In the genomic region with DNA sequence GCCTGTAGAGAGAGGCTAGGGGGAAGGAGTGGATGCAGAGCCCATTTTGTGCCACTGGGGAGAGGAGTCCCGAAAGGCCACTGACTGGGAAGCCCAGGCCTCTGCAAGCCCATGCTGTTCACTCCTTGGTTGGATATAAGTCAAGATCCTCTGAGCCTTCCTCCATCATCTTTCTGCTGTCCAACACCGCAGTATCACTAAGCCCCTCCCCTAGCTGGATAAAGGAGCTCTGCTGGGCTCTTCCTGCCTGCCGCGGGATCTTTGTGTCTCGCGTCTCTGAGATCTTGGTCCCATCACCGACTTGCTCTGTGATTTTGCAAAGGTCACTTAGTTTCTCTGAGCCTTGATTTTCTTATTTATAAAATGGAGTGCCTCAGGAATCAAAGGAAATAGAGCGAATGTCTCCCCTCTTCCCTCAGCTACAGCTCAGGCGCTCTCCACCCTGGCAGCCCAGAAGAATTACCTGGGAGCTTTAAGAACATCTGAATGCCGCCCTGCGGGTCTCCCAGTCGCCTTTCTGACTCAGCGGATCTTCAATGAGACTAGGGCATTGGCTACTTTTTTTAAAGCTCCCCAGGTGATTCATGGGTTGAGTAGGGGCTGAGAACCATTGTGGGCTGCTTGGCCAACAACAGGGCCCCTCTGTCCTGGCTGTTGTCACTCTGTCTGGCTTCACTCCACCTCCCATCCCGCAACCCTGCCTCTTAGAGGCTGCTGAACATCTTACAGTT, we compare ENCODE assay signal across 14 cellular contexts. TPM values are rescaled to one million over a fixed set of nuclear protein-coding genes. Genes with fewer than 3 reads are reported as not detected.
DNase-seq lines count a peak whose midpoint lies in the region; ATAC-seq and TF ChIP-seq lines count a peak whose summit lies in the region.
"Had no signal": no experiment of that assay in that cellular context is flagged by ENCODE, and none has a peak within 500 bp of the region (broad histone marks: within the 10 kb centered on the region; RNA-seq: fewer than 3 reads in every experiment).

No MANE protein-coding gene starts in this region.

- H3K4me3 ChIP-seq in HUES64 (ENCODE audit: low read length) (peak overlapping the region; percentile 47), mesendoderm (ENCODE audit: low read length) (no peak overlapping the region), right lobe of liver (no peak overlapping the region)

- H3K9me3 ChIP-seq in HUES64 (ENCODE audit: insufficient read depth, low read depth, low read length), result no peaks in the 10 kb centered on the region
- H3K9me3 ChIP-seq in right lobe of liver, result no peaks in the 10 kb centered on the region

- peak overlapping the region; percentile 57 for H3K9ac ChIP-seq in HUES64 (ENCODE audit: low read depth, low read length)
- peak overlapping the region; percentile 33 for H3K9ac ChIP-seq in mesendoderm (ENCODE audit: low read length)

- no peak overlapping the region for H2BK120ac ChIP-seq in mesendoderm (ENCODE audit: low read depth, low read length)

- WGBS in HUES64, result 5% methylated on average over 14 of the region's 14 CpGs
- WGBS in mesendoderm (ENCODE audit: extremely low coverage, insufficient coverage, low lambda C conversion rate), result no CpG with 5 or more reads among the region's 14 CpGs
- WGBS in right lobe of liver (ENCODE audit: insufficient coverage, low coverage, low lambda C conversion rate, missing lambda C conversion rate), result 63% methylated on average over 10 of the region's 14 CpGs

- peak overlapping the region; percentile 16 for H3K4me2 ChIP-seq in mesendoderm (ENCODE audit: low read length)

- H3K79me1 ChIP-seq in mesendoderm (ENCODE audit: low read length), result no peaks in the 10 kb centered on the region

- H3K27ac Mint-ChIP-seq in endothelial cell (ENCODE audit: unreplicated experiment), result no peak overlapping the region
- H3K27ac Mint-ChIP-seq in activated naive CD4-positive, alpha-beta T cell treated with anti-CD3 and anti-CD28 coated beads, Interleukin-2, amount 50 U/mL, for 72 hours, result peak overlapping the region in 1 of 2 donors; percentile 50
- H3K27ac Mint-ChIP-seq: activated naive CD4-positive, alpha-beta T cell treated with anti-CD3 and anti-CD28 coated beads for 36 hours; dendritic cell treated with granulocyte-macrophage colony-stimulating factor and Interleukin-4, amounts not matched to agents 40 ng/mL and 50 ng/mL, for 4 days had no signal

- no peak overlapping the region for H3K23ac ChIP-seq in mesendoderm (ENCODE audit: low read length)

- H4K5ac ChIP-seq in mesendoderm (ENCODE audit: low read length), result no peak overlapping the region

- H2AK5ac ChIP-seq in mesendoderm (ENCODE audit: low read length), result no peak overlapping the region

- H2BK15ac ChIP-seq in mesendoderm (replicated peaks; ENCODE audit: low read depth), result no peak overlapping the region

- peak overlapping the region; percentile 36 for H3K56ac ChIP-seq in mesendoderm (ENCODE audit: low read length)

- peak overlapping the region; percentile 66; the same call in 1 of the 2 replicates for H3K27ac ChIP-seq in HUES64 (ENCODE audit: low read depth, low read length)
- no peak overlapping the region for H3K27ac ChIP-seq in mesendoderm (ENCODE audit: low read depth, low read length)
- no peak overlapping the region for H3K27ac ChIP-seq in right lobe of liver

- H3K36me3 ChIP-seq in HUES64 (ENCODE audit: insufficient read depth, low read length), result no peaks in the 10 kb centered on the region
- no peaks in the 10 kb centered on the region for H3K36me3 ChIP-seq in mesendoderm (ENCODE audit: control insufficient read depth, insufficient read depth, low read length)
- H3K36me3 ChIP-seq in right lobe of liver, result no peaks in the 10 kb centered on the region

- no peaks in the 10 kb centered on the region for H3K4me1 Mint-ChIP-seq in endothelial cell (ENCODE audit: unreplicated experiment)

- no peak overlapping the region for H2BK5ac ChIP-seq in mesendoderm (ENCODE audit: low read length)

- no peak overlapping the region for H3K4ac ChIP-seq in mesendoderm (ENCODE audit: low read depth, low read length)

- H3K4me1 ChIP-seq in HUES64 (ENCODE audit: insufficient read depth, low read length) (peaks cover 16% of the 10 kb centered on the region), mesendoderm (ENCODE audit: control insufficient read depth, low read depth, low read length) (peaks cover 7% of the 10 kb centered on the region), right lobe of liver (peaks cover 0 to 38% (median 20%) of the 10 kb centered on the region in 4 donors)

- TF ChIP-seq CTCF in endothelial cell (IDR thresholded peaks at IDR 0.05; ENCODE audit: unreplicated experiment), result no peak
- no peak for TF ChIP-seq CTCF in right lobe of liver (IDR thresholded peaks at IDR 0.05)

- DNase-seq in Daoy (ENCODE audit: low read depth) (peak; percentile 39), endothelial cell (ENCODE audit: low spot score) (peak; percentile 24), mesendoderm (peak; percentile 85), right lobe of liver (no peak), SIG-M5 (lab: John Stamatoyannopoulos, UW) (no peak)
- no peak for DNase-seq in activated naive CD4-positive, alpha-beta T cell treated with anti-CD3 and anti-CD28 coated beads, Interleukin-2, amount 50 U/mL, for 72 hours (ENCODE audit: low spot score in 2 of 2)
- DNase-seq: activated T-cell treated with anti-CD3 and anti-CD28 coated beads for 4 hours had no signal

- H3K9me3 Mint-ChIP-seq in endothelial cell (ENCODE audit: unreplicated experiment), result no peaks in the 10 kb centered on the region
- no peaks in the 10 kb centered on the region for H3K9me3 Mint-ChIP-seq in activated naive CD4-positive, alpha-beta T cell treated with anti-CD3 and anti-CD28 coated beads, Interleukin-2, amount 50 U/mL, for 72 hours
- H3K9me3 Mint-ChIP-seq: activated naive CD4-positive, alpha-beta T cell treated with anti-CD3 and anti-CD28 coated beads for 36 hours; dendritic cell treated with granulocyte-macrophage colony-stimulating factor and Interleukin-4, amounts not matched to agents 40 ng/mL and 50 ng/mL, for 4 days had no signal

- ATAC-seq in GM19395 (IDR thresholded peaks at IDR 0.05; ENCODE audit: unreplicated experiment), result no peak
- ATAC-seq in right lobe of liver, result no peak
- no peak for ATAC-seq in activated naive CD4-positive, alpha-beta T cell treated with anti-CD3 and anti-CD28 coated beads, Interleukin-2, amount 50 U/mL, for 72 hours

- no peak overlapping the region for H3K18ac ChIP-seq in mesendoderm (ENCODE audit: low read length)

- H3K4me3 Mint-ChIP-seq in endothelial cell (ENCODE audit: unreplicated experiment), result no peak overlapping the region
- H3K4me3 Mint-ChIP-seq: activated naive CD4-positive, alpha-beta T cell treated with anti-CD3 and anti-CD28 coated beads for 36 hours; dendritic cell treated with granulocyte-macrophage colony-stimulating factor and Interleukin-4, amounts not matched to agents 40 ng/mL and 50 ng/mL, for 4 days had no signal

- intact Hi-C loops in right lobe of liver (cut with DNase I), result no loop called here

- no peak overlapping the region for H4K8ac ChIP-seq in mesendoderm (ENCODE audit: low read depth, low read length)

- H3K36me3 Mint-ChIP-seq in endothelial cell (ENCODE audit: low read depth, unreplicated experiment), result no peaks in the 10 kb centered on the region
- no peaks in the 10 kb centered on the region for H3K36me3 Mint-ChIP-seq in activated naive CD4-positive, alpha-beta T cell treated with anti-CD3 and anti-CD28 coated beads, Interleukin-2, amount 50 U/mL, for 72 hours

- TF ChIP-seq POLR2A in right lobe of liver (IDR thresholded peaks at IDR 0.05), result no peak

- no peaks in the 10 kb centered on the region for H3K79me2 ChIP-seq in mesendoderm (ENCODE audit: control insufficient read depth, insufficient read depth, low read length)

- H3K27me3 Mint-ChIP-seq in endothelial cell (ENCODE audit: unreplicated experiment), result peaks cover 13% of the 10 kb centered on the region
- H3K27me3 Mint-ChIP-seq: dendritic cell treated with granulocyte-macrophage colony-stimulating factor and Interleukin-4, amounts not matched to agents 40 ng/mL and 50 ng/mL, for 4 days had no signal

- H3K27me3 ChIP-seq in HUES64 (ENCODE audit: insufficient read depth, low read length) (no peaks in the 10 kb centered on the region), mesendoderm (ENCODE audit: insufficient read depth, low read length, poor library complexity) (no peaks in the 10 kb centered on the region), right lobe of liver (no peaks in the 10 kb centered on the region)

RNA-seq across cellular contexts. Expression of a gene that starts 25.2 kb away (rescaled TPM):
- total RNA-seq in Daoy (2014; rRNA removed; shearing (Covaris generic)), result 0.17 TPM in 1 of 2 replicates, not detected in the other
- polyA plus RNA-seq in HUES64 (2013, experiment 1 of 2), result 1.6 TPM
- polyA plus RNA-seq in HUES64 (2013, experiment 2 of 2), result 2.2 TPM
- total RNA-seq in endothelial cell (ENCODE audit: unreplicated experiment) (2.3 TPM), right lobe of liver (10 to 100 TPM; 26.6 to 61.0 (median 43.2) TPM)
- 4.3 TPM for polyA plus RNA-seq in mesendoderm (2013, experiment 1 of 2)
- 5.0 TPM for polyA plus RNA-seq in mesendoderm (2013, experiment 2 of 2)
- total RNA-seq in activated naive CD4-positive, alpha-beta T cell treated with anti-CD3 and anti-CD28 coated beads, Interleukin-2, amount 50 U/mL, for 72 hours, result 1 to 10 TPM in 1 of 2 donors, under 1 TPM in 1; 0.09 to 1.7 TPM

RNA-seq across cellular contexts. Expression of a gene that starts 48.9 kb away (rescaled TPM):
- total RNA-seq in Daoy (2014; rRNA removed; shearing (Covaris generic)), result not detected in 2 replicates
- not detected for polyA plus RNA-seq in HUES64 (2013, experiment 1 of 2)
- polyA plus RNA-seq in HUES64 (2013, experiment 2 of 2), result not detected
- total RNA-seq in endothelial cell (ENCODE audit: unreplicated experiment) (not detected), right lobe of liver (not detected)
- polyA plus RNA-seq in mesendoderm (2013, experiment 1 of 2), result not detected
- polyA plus RNA-seq in mesendoderm (2013, experiment 2 of 2), result not detected
- not detected for total RNA-seq in activated naive CD4-positive, alpha-beta T cell treated with anti-CD3 and anti-CD28 coated beads, Interleukin-2, amount 50 U/mL, for 72 hours
- total RNA-seq: activated naive CD4-positive, alpha-beta T cell treated with anti-CD3 and anti-CD28 coated beads for 36 hours; G401; glomerular endothelial cell; temporal lobe had no signal

RNA-seq across cellular contexts. Expression of a gene that starts 57.6 kb away (rescaled TPM):
- total RNA-seq in Daoy (2014; rRNA removed; shearing (Covaris generic)), result 8.6 and 12.3 TPM in 2 replicates
- polyA plus RNA-seq in HUES64 (2013, experiment 1 of 2), result 6.1 TPM
- 8.7 TPM for polyA plus RNA-seq in HUES64 (2013, experiment 2 of 2)
- total RNA-seq in endothelial cell (ENCODE audit: unreplicated experiment), result 5.2 TPM
- 5.7 TPM for polyA plus RNA-seq in mesendoderm (2013, experiment 1 of 2)
- 5.7 TPM for polyA plus RNA-seq in mesendoderm (2013, experiment 2 of 2)
- 1 to 10 TPM; 3.6 to 9.6 (median 4.5) TPM for total RNA-seq in right lobe of liver
- total RNA-seq in activated naive CD4-positive, alpha-beta T cell treated with anti-CD3 and anti-CD28 coated beads, Interleukin-2, amount 50 U/mL, for 72 hours, result 10 to 100 TPM; 10.0 to 11.5 TPM

RNA-seq across cellular contexts. Expression of a gene that starts 57.7 kb away (rescaled TPM):
- total RNA-seq in Daoy (2014; rRNA removed; shearing (Covaris generic)), result 45.6 and 45.7 TPM in 2 replicates
- 38.6 TPM for polyA plus RNA-seq in HUES64 (2013, experiment 1 of 2)
- 34.6 TPM for polyA plus RNA-seq in HUES64 (2013, experiment 2 of 2)
- total RNA-seq in endothelial cell (ENCODE audit: unreplicated experiment), result 24.0 TPM
- 29.8 TPM for polyA plus RNA-seq in mesendoderm (2013, experiment 1 of 2)
- 29.2 TPM for polyA plus RNA-seq in mesendoderm (2013, experiment 2 of 2)
- 10 to 100 TPM; 19.0 to 29.7 (median 23.8) TPM for total RNA-seq in right lobe of liver
- 10 to 100 TPM; 28.1 to 36.3 TPM for total RNA-seq in activated naive CD4-positive, alpha-beta T cell treated with anti-CD3 and anti-CD28 coated beads, Interleukin-2, amount 50 U/mL, for 72 hours

Comparison
In these comparisons a context has a peak if more than half of its experiments do, and no peak if none do; other contexts are left out.
1. DNase-seq: peak in Daoy (single experiment), endothelial cell (single experiment) and mesendoderm (single experiment); none in right lobe of liver (0 of 3), activated naive CD4-positive, alpha-beta T cell treated with anti-CD3 and anti-CD28 coated beads, Interleukin-2, amount 50 U/mL, for 72 hours (0 of 2) and SIG-M5 (single experiment).